25 cellular contexts compared by ENCODE assay signal in genomic region chr19:8617984-8618383, GRCh38. TPM values are rescaled to one million over a fixed set of nuclear protein-coding genes. Genes with fewer than 3 reads are reported as not detected.
DNase-seq lines count a peak whose midpoint lies in the region; ATAC-seq, FAIRE-seq and TF ChIP-seq lines count a peak whose summit lies in the region.
"Had no signal": no experiment of that assay in that cellular context is flagged by ENCODE, and none has a peak within 500 bp of the region (broad histone marks: within the 10 kb centered on the region; RNA-seq: fewer than 3 reads in every experiment).

No MANE protein-coding gene starts in this region.

- no peak overlapping the region for H3K4me3 ChIP-seq in HepG2 (replicated peaks in 1 of 3; ENCODE audit: insufficient read depth in 1 of 3, low read depth in 2 of 3, low read length in 3 of 3)
- no peak overlapping the region for H3K4me3 ChIP-seq in right lobe of liver
- H3K4me3 ChIP-seq in K562 = no peak overlapping the region
- H3K4me3 ChIP-seq: BLaER1 treated with 17β-estradiol and CSF1 and Interleukin-3, amounts not matched to agents 10 nM and 100 nM had no signal

- H3K9me1 ChIP-seq in K562 (ENCODE audit: control insufficient read depth, insufficient read depth, low read length) = no peaks in the 10 kb centered on the region

- POLR2A ChIA-PET in HepG2 (lab: Yijun Ruan, JAX) = interaction anchor here (1.2 kb wide), 2 partner anchors 13 to 24 kb away, joined by 3 to 5 read pairs; partner anchors contain the start of gene NFILZ
- POLR2A ChIA-PET in K562 (lab: Yijun Ruan, JAX) = interaction anchor here (0.6 kb wide), 1 partner anchor 570 kb away, joined by 3 read pairs; no protein-coding TSS in a partner anchor

- H3K4me2 ChIP-seq in HepG2 (ENCODE audit: low read depth, low read length) (no peak overlapping the region), K562 (ENCODE audit: insufficient read depth, low read length) (no peak overlapping the region)
- H3K4me2 ChIP-seq: BLaER1 treated with 17β-estradiol and CSF1 and Interleukin-3, amounts not matched to agents 10 nM and 100 nM had no signal

- H3K79me2 ChIP-seq in HepG2 (ENCODE audit: insufficient read depth, low read length) (no peaks in the 10 kb centered on the region), K562 (ENCODE audit: control insufficient read depth, insufficient read depth, low read length) (no peaks in the 10 kb centered on the region)

- H3K4me1 ChIP-seq in HepG2 (ENCODE audit: insufficient read depth, low read length) (peaks cover 22% of the 10 kb centered on the region), right lobe of liver (peaks cover 0 to 10% (median 0%) of the 10 kb centered on the region in 4 donors), K562 (replicated peaks in 1 of 2; ENCODE audit: control insufficient read depth in 2 of 2, insufficient read depth in 2 of 2, low read length in 2 of 2) (no peaks in the 10 kb centered on the region; a peak in 1 of 5 replicates)
- H3K4me1 ChIP-seq: BE2C had no signal

- in situ Hi-C loops in HepG2 (cut with HindIII; ENCODE audit: extremely low pct_ligation_motif_present, low pct_unique_long_range_greater_than_20kb) = no loop called here
- in situ Hi-C loops in K562 (cut with MboI) = loop anchor here (10.0 kb wide), 1 partner anchor 77 kb away; the partner anchor contains the start of gene ACTL9

- no peaks in the 10 kb centered on the region for H3K36me3 ChIP-seq in HepG2 (replicated peaks in 1 of 2; ENCODE audit: control insufficient read depth in 1 of 2, insufficient read depth in 2 of 2, low read length in 2 of 2)
- no peaks in the 10 kb centered on the region for H3K36me3 ChIP-seq in right lobe of liver
- no peaks in the 10 kb centered on the region for H3K36me3 ChIP-seq in K562 (ENCODE audit: control insufficient read depth, insufficient read depth, low read length)
- H3K36me3 ChIP-seq: BE2C; BLaER1 treated with 17β-estradiol and CSF1 and Interleukin-3, amounts not matched to agents 10 nM and 100 nM had no signal

- no peak for TF ChIP-seq POLR2A in HepG2 (IDR thresholded peaks at IDR 0.05; ENCODE audit: insufficient read depth in 1 of 2, low read depth in 2 of 2, low read length in 2 of 2)
- no peak for TF ChIP-seq POLR2A in right lobe of liver (IDR thresholded peaks at IDR 0.05)
- no peak for TF ChIP-seq POLR2A in K562 (conservative IDR thresholded peaks at IDR 0.05)

- DNase-seq in HepG2 (ENCODE audit: low spot score) = no peak
- no peak for DNase-seq in right lobe of liver
- DNase-seq in K562 (ENCODE audit: extremely low read depth in 1 of 4, low spot score in 3 of 4) = no peak
- no peak for DNase-seq in Right ventricle myocardium inferior (ENCODE audit: missing footprints)
- DNase-seq: ACHN; AML-193; BE2C; Calu3; CD4-positive, alpha-beta T cell; COR-L47; DMS53; DMS79 treated with DMSO at 0.1 percent for 48 hours; GF-D8; H9; HFFc6 had no signal

- ATAC-seq in HepG2 (no peak), right lobe of liver (no peak), K562 (no peak), GM18502 (IDR thresholded peaks at IDR 0.05; ENCODE audit: poor library complexity, unreplicated experiment) (no peak), Right ventricle myocardium inferior (no peak), HG02970 (IDR thresholded peaks at IDR 0.05; ENCODE audit: low FRiP score, unreplicated experiment) (no peak)

- CTCF ChIA-PET in HepG2 (lab: Yijun Ruan, JAX; ENCODE audit: low intra/inter-chr PET ratio, low total read pairs) (no interaction called here), K562 (lab: Yijun Ruan, JAX; ENCODE audit: low intra/inter-chr PET ratio) (no interaction called here)

- WGBS in HepG2 (ENCODE audit: low lambda C conversion rate) = 49% methylated on average over 4 of the region's 4 CpGs
- WGBS in right lobe of liver (ENCODE audit: insufficient coverage, low coverage, low lambda C conversion rate, missing lambda C conversion rate) = 72% methylated on average over 3 of the region's 4 CpGs
- WGBS in K562 (ENCODE audit: insufficient coverage, low coverage, missing lambda C conversion rate) = 0% methylated on average over 4 of the region's 4 CpGs

- H4K20me1 ChIP-seq in HepG2 (ENCODE audit: insufficient read depth, low read length) (no peaks in the 10 kb centered on the region), K562 (replicated peaks; ENCODE audit: control insufficient read depth, insufficient read depth, low read length) (no peaks in the 10 kb centered on the region)
- H4K20me1 ChIP-seq: BLaER1 treated with 17β-estradiol and CSF1 and Interleukin-3, amounts not matched to agents 10 nM and 100 nM had no signal

- FAIRE-seq in HepG2 (lab: Jason Lieb, UNC) (no peak), K562 (lab: Jason Lieb, UNC) (no peak)
- FAIRE-seq: A204.1, GM12891 had no signal

- H3K9ac ChIP-seq in HepG2 (ENCODE audit: insufficient read depth, low read depth, low read length) (no peak overlapping the region), K562 (ENCODE audit: insufficient read depth in 1 of 2, low read depth in 2 of 2, low read length in 2 of 2) (no peak overlapping the region)
- H3K9ac ChIP-seq: BLaER1 treated with 17β-estradiol and CSF1 and Interleukin-3, amounts not matched to agents 10 nM and 100 nM had no signal

- intact Hi-C loops in HepG2 (cut with micrococcal nuclease; ENCODE audit: unreplicated experiment) (no loop called here), right lobe of liver (cut with DNase I) (no loop called here), K562 (cut with micrococcal nuclease) (loop anchor here (10.0 kb wide), 1 partner anchor 77 kb away; the partner anchor contains the start of gene ACTL9), Right ventricle myocardium inferior (cut with DNase I) (no loop called here)

- no peak overlapping the region for H3K27ac ChIP-seq in HepG2 (ENCODE audit: extremely low read length, insufficient read depth, low read length)
- H3K27ac ChIP-seq in right lobe of liver = no peak overlapping the region
- no peak overlapping the region for H3K27ac ChIP-seq in K562 (ENCODE audit: extremely low read depth, low read depth, low read length)
- H3K27ac ChIP-seq: 22Rv1; BLaER1 treated with 17β-estradiol and CSF1 and Interleukin-3, amounts not matched to agents 10 nM and 100 nM had no signal

- H2AFZ ChIP-seq in HepG2 (ENCODE audit: low read length) = no peak overlapping the region
- H2AFZ ChIP-seq in K562 (ENCODE audit: low read depth, low read length) = no peak overlapping the region

- H3K9me3 ChIP-seq in HepG2 (ENCODE audit: low read length) (no peaks in the 10 kb centered on the region), right lobe of liver (no peaks in the 10 kb centered on the region), K562 (replicated peaks; ENCODE audit: control insufficient read depth, insufficient read depth, low read depth, low read length) (no peaks in the 10 kb centered on the region)
- H3K9me3 ChIP-seq: BE2C; BLaER1 treated with 17β-estradiol and CSF1 and Interleukin-3, amounts not matched to agents 10 nM and 100 nM had no signal

- no peak for TF ChIP-seq EP300 in HepG2 (IDR thresholded peaks at IDR 0.05; ENCODE audit: low read depth in 2 of 2, low read length in 2 of 2)
- TF ChIP-seq EP300 in HepG2 (CRISPR knock-in tag; IDR thresholded peaks at IDR 0.05; ENCODE audit: borderline replicate concordance) = no peak
- TF ChIP-seq EP300 in K562 (IDR thresholded peaks at IDR 0.05; ENCODE audit: low read length) = no peak

- H3K27me3 ChIP-seq in HepG2 (ENCODE audit: control insufficient read depth in 1 of 2, insufficient read depth in 2 of 2, low read length in 2 of 2) = no peaks in the 10 kb centered on the region
- H3K27me3 ChIP-seq in right lobe of liver = no peaks in the 10 kb centered on the region
- peaks cover 11 to 24% of the 10 kb centered on the region in 2 experiments; a peak in 3 of 5 replicates for H3K27me3 ChIP-seq in K562 (ENCODE audit: control insufficient read depth in 2 of 2, insufficient read depth in 2 of 2, low read length in 2 of 2)
- H3K27me3 ChIP-seq: BLaER1 treated with 17β-estradiol and CSF1 and Interleukin-3, amounts not matched to agents 10 nM and 100 nM had no signal

- BruUV-seq in HepG2 (replicated peaks; lab: Mats Ljungman, UMichigan) (no TSS peak), K562 (replicated peaks; lab: Mats Ljungman, UMichigan) (no TSS peak)

- TF ChIP-seq CTCF in HepG2 (CRISPR knock-in tag; IDR thresholded peaks at IDR 0.05) (no peak), right lobe of liver (IDR thresholded peaks at IDR 0.05) (no peak), K562 (IDR thresholded peaks at IDR 0.05 in 2 of 3, conservative IDR thresholded peaks at IDR 0.05 in 1 of 3; ENCODE audit: insufficient read depth in 2 of 3, low read depth in 1 of 3, low read length in 3 of 3) (no peak)

- no peak for TF ChIP-seq RAD21 in HepG2 (CRISPR knock-in tag; IDR thresholded peaks at IDR 0.05)
- no peak for TF ChIP-seq RAD21 in K562 (CRISPR knock-in tag; conservative IDR thresholded peaks at IDR 0.05 in 1 of 2, IDR thresholded peaks at IDR 0.05 in 1 of 2)

RNA-seq across cellular contexts. Expression of gene ADAMTS10, which starts 7.5 kb away (rescaled TPM):
- total RNA-seq in HepG2 (2016; rRNA removed; fragmentation: Illumina TruSeq; extraction: Trizol) (0.49 TPM in 1 of 2 replicates, not detected in the other), right lobe of liver (10 to 100 TPM in 3 of 6 experiments, 1 to 10 TPM in 3; 5.0 to 12.2 (median 9.3) TPM), K562 (2014; rRNA removed) (0.33 and 0.41 TPM in 2 replicates), K562 (2014; rRNA removed; fragmentation: Illumina TruSeq; extraction: Trizol) (not detected in 2 replicates), K562 (2015; rRNA removed; fragmentation: Illumina TruSeq; extraction: Trizol) (0.30 and 0.33 TPM in 2 replicates), K562 (2021) (0.29 and 1.2 TPM in 2 replicates), Right ventricle myocardium inferior (10.0 TPM)
- not detected in 2 replicates for total RNA-seq in HepG2 (2016; cell fraction: cytosol; rRNA removed; fragmentation: Illumina TruSeq; extraction: Trizol; ENCODE audit: low read depth)
- total RNA-seq in HepG2 (2016; cell fraction: insoluble cytoplasmic fraction; rRNA removed; fragmentation: Illumina TruSeq; extraction: Trizol) = 0.24 TPM in 1 of 2 replicates, not detected in the other
- total RNA-seq in HepG2 (2016; cell fraction: membrane; rRNA removed; fragmentation: Illumina TruSeq; extraction: Trizol) = not detected in 2 replicates
- total RNA-seq in HepG2 (2016; cell fraction: nucleus; rRNA removed; fragmentation: Illumina TruSeq; extraction: Trizol) = 1.2 TPM in 1 of 2 replicates, not detected in the other
- polyA plus RNA-seq in HepG2 (2011; rRNA removed) (1.7 and 3.0 TPM in 2 replicates), K562 (2011; rRNA removed) (0.28 and 0.57 TPM in 2 replicates), K562 (2014; fragmentation: Illumina TruSeq; extraction: Trizol) (0.30 TPM in 1 of 2 replicates, not detected in the other), K562 (2014; fragmentation: Nextera tagmentation; extraction: Ambion mirVana) (not detected), K562 (2014; rRNA removed) (0.84 and 1.8 TPM in 2 replicates)
- polyA plus RNA-seq in HepG2 (2011; cell fraction: cytosol; rRNA removed) = 0.46 and 0.68 TPM in 2 replicates
- polyA plus RNA-seq in HepG2 (2011; cell fraction: nucleus; rRNA removed) = 33.0 and 37.3 TPM in 2 replicates
- 2.1 and 3.0 TPM in 2 replicates for polyA plus RNA-seq in HepG2 (2012)
- polyA plus RNA-seq in HepG2 (2016; cell fraction: cytosol; fragmentation: Illumina TruSeq; extraction: Trizol; ENCODE audit: low read depth) = not detected in 2 replicates
- polyA plus RNA-seq in HepG2 (2016; cell fraction: insoluble cytoplasmic fraction; fragmentation: Illumina TruSeq; extraction: Trizol; ENCODE audit: low read depth) = not detected in 2 replicates
- polyA plus RNA-seq in HepG2 (2016; cell fraction: membrane; fragmentation: Illumina TruSeq; extraction: Trizol; ENCODE audit: low read depth) = not detected in 2 replicates
- polyA plus RNA-seq in HepG2 (2016; cell fraction: nucleus; fragmentation: Illumina TruSeq; extraction: Trizol; ENCODE audit: insufficient read depth, low read depth) = 0.67 and 1.2 TPM in 2 replicates
- 1.9 and 2.8 TPM in 2 replicates for polyA minus RNA-seq in HepG2 (2011; rRNA and poly(A)+ RNA removed; ENCODE audit: low replicate concordance)
- polyA minus RNA-seq in HepG2 (2011; cell fraction: cytosol; rRNA and poly(A)+ RNA removed) = 0.79 TPM in 1 of 2 replicates, not detected in the other
- 7.1 and 8.1 TPM in 2 replicates for polyA minus RNA-seq in HepG2 (2011; cell fraction: nucleus; rRNA and poly(A)+ RNA removed)
- 2.3 and 5.9 TPM in 2 replicates for total RNA-seq in K562 (2011; cell fraction: chromatin; rRNA removed; ENCODE audit: low replicate concordance)
- total RNA-seq in K562 (2011; cell fraction: nucleolus; rRNA removed) = 2.6 and 5.5 TPM in 2 replicates
- total RNA-seq in K562 (2011; cell fraction: nucleoplasm; rRNA removed) = 2.8 and 3.6 TPM in 2 replicates
- 0.72 and 1.2 TPM in 2 replicates for polyA plus RNA-seq in K562 (2011; cell fraction: cytosol; rRNA removed)
- 3.7 and 14.1 TPM in 2 replicates for polyA plus RNA-seq in K562 (2011; cell fraction: nucleus; rRNA removed)
- 0.76 and 1.1 TPM in 2 replicates for polyA plus RNA-seq in K562 (2012)
- polyA minus RNA-seq in K562 (2011; rRNA and poly(A)+ RNA removed) = 0.30 and 0.53 TPM in 2 replicates
- 1.4 TPM in 1 of 2 replicates, not detected in the other for polyA minus RNA-seq in K562 (2011; cell fraction: cytosol; rRNA and poly(A)+ RNA removed)
- polyA minus RNA-seq in K562 (2011; cell fraction: nucleus; rRNA and poly(A)+ RNA removed) = 1.8 and 6.3 TPM in 2 replicates
- total RNA-seq: Calu3 had no signal
- polyA plus RNA-seq: CD14-positive monocyte had no signal

RNA-seq across cellular contexts. Expression of gene NFILZ, which starts 12.4 kb away (rescaled TPM):
- total RNA-seq in HepG2 (2016; rRNA removed; fragmentation: Illumina TruSeq; extraction: Trizol) (not detected in 2 replicates), right lobe of liver (not detected), K562 (2014; rRNA removed) (not detected in 2 replicates), K562 (2014; rRNA removed; fragmentation: Illumina TruSeq; extraction: Trizol) (not detected in 2 replicates), K562 (2015; rRNA removed; fragmentation: Illumina TruSeq; extraction: Trizol) (not detected in 2 replicates), K562 (2021) (not detected in 2 replicates), Right ventricle myocardium inferior (not detected)
- not detected in 2 replicates for total RNA-seq in HepG2 (2016; cell fraction: cytosol; rRNA removed; fragmentation: Illumina TruSeq; extraction: Trizol; ENCODE audit: low read depth)
- total RNA-seq in HepG2 (2016; cell fraction: insoluble cytoplasmic fraction; rRNA removed; fragmentation: Illumina TruSeq; extraction: Trizol) = not detected in 2 replicates
- not detected in 2 replicates for total RNA-seq in HepG2 (2016; cell fraction: membrane; rRNA removed; fragmentation: Illumina TruSeq; extraction: Trizol)
- total RNA-seq in HepG2 (2016; cell fraction: nucleus; rRNA removed; fragmentation: Illumina TruSeq; extraction: Trizol) = not detected in 2 replicates
- polyA plus RNA-seq in HepG2 (2011; rRNA removed) (not detected in 2 replicates), K562 (2011; rRNA removed) (not detected in 2 replicates), K562 (2014; fragmentation: Illumina TruSeq; extraction: Trizol) (not detected in 2 replicates), K562 (2014; fragmentation: Nextera tagmentation; extraction: Ambion mirVana) (not detected), K562 (2014; rRNA removed) (not detected in 2 replicates)
- not detected in 2 replicates for polyA plus RNA-seq in HepG2 (2011; cell fraction: cytosol; rRNA removed)
- not detected in 2 replicates for polyA plus RNA-seq in HepG2 (2011; cell fraction: nucleus; rRNA removed)
- polyA plus RNA-seq in HepG2 (2012) = not detected in 2 replicates
- polyA plus RNA-seq in HepG2 (2016; cell fraction: cytosol; fragmentation: Illumina TruSeq; extraction: Trizol; ENCODE audit: low read depth) = not detected in 2 replicates
- not detected in 2 replicates for polyA plus RNA-seq in HepG2 (2016; cell fraction: insoluble cytoplasmic fraction; fragmentation: Illumina TruSeq; extraction: Trizol; ENCODE audit: low read depth)
- polyA plus RNA-seq in HepG2 (2016; cell fraction: membrane; fragmentation: Illumina TruSeq; extraction: Trizol; ENCODE audit: low read depth) = not detected in 2 replicates
- not detected in 2 replicates for polyA plus RNA-seq in HepG2 (2016; cell fraction: nucleus; fragmentation: Illumina TruSeq; extraction: Trizol; ENCODE audit: insufficient read depth, low read depth)
- polyA minus RNA-seq in HepG2 (2011; rRNA and poly(A)+ RNA removed; ENCODE audit: low replicate concordance) = not detected in 2 replicates
- polyA minus RNA-seq in HepG2 (2011; cell fraction: cytosol; rRNA and poly(A)+ RNA removed) = not detected in 2 replicates
- not detected in 2 replicates for polyA minus RNA-seq in HepG2 (2011; cell fraction: nucleus; rRNA and poly(A)+ RNA removed)
- not detected in 2 replicates for total RNA-seq in K562 (2011; cell fraction: chromatin; rRNA removed; ENCODE audit: low replicate concordance)
- not detected in 2 replicates for total RNA-seq in K562 (2011; cell fraction: nucleolus; rRNA removed)
- not detected in 2 replicates for total RNA-seq in K562 (2011; cell fraction: nucleoplasm; rRNA removed)
- not detected in 2 replicates for polyA plus RNA-seq in K562 (2011; cell fraction: cytosol; rRNA removed)
- polyA plus RNA-seq in K562 (2011; cell fraction: nucleus; rRNA removed) = not detected in 2 replicates
- not detected in 2 replicates for polyA plus RNA-seq in K562 (2012)
- polyA minus RNA-seq in K562 (2011; rRNA and poly(A)+ RNA removed) = not detected in 2 replicates
- not detected in 2 replicates for polyA minus RNA-seq in K562 (2011; cell fraction: cytosol; rRNA and poly(A)+ RNA removed)
- not detected in 2 replicates for polyA minus RNA-seq in K562 (2011; cell fraction: nucleus; rRNA and poly(A)+ RNA removed)
- total RNA-seq: Calu3; CD4-positive, alpha-beta T cell; Daoy; G401; H4; H9; HFFc6 had no signal
- polyA plus RNA-seq: CD14-positive monocyte had no signal

RNA-seq across cellular contexts. Expression of gene MYO1F, which starts 40.7 kb away (rescaled TPM):
- total RNA-seq in HepG2 (2016; rRNA removed; fragmentation: Illumina TruSeq; extraction: Trizol) = 0.09 and 0.13 TPM in 2 replicates
- total RNA-seq in HepG2 (2016; cell fraction: cytosol; rRNA removed; fragmentation: Illumina TruSeq; extraction: Trizol; ENCODE audit: low read depth) = 0.20 and 0.26 TPM in 2 replicates
- total RNA-seq in HepG2 (2016; cell fraction: insoluble cytoplasmic fraction; rRNA removed; fragmentation: Illumina TruSeq; extraction: Trizol) = 0.11 and 0.16 TPM in 2 replicates
- 0.21 and 0.80 TPM in 2 replicates for total RNA-seq in HepG2 (2016; cell fraction: membrane; rRNA removed; fragmentation: Illumina TruSeq; extraction: Trizol)
- not detected in 2 replicates for total RNA-seq in HepG2 (2016; cell fraction: nucleus; rRNA removed; fragmentation: Illumina TruSeq; extraction: Trizol)
- 0.13 and 0.34 TPM in 2 replicates for polyA plus RNA-seq in HepG2 (2011; rRNA removed)
- 0.13 and 0.30 TPM in 2 replicates for polyA plus RNA-seq in HepG2 (2011; cell fraction: cytosol; rRNA removed)
- 0.40 and 0.64 TPM in 2 replicates for polyA plus RNA-seq in HepG2 (2011; cell fraction: nucleus; rRNA removed)
- polyA plus RNA-seq in HepG2 (2012) = 0.42 and 1.5 TPM in 2 replicates
- 0.25 and 0.37 TPM in 2 replicates for polyA plus RNA-seq in HepG2 (2016; cell fraction: cytosol; fragmentation: Illumina TruSeq; extraction: Trizol; ENCODE audit: low read depth)
- polyA plus RNA-seq in HepG2 (2016; cell fraction: insoluble cytoplasmic fraction; fragmentation: Illumina TruSeq; extraction: Trizol; ENCODE audit: low read depth) = 0.16 TPM in 1 of 2 replicates, not detected in the other
- 0.32 and 0.36 TPM in 2 replicates for polyA plus RNA-seq in HepG2 (2016; cell fraction: membrane; fragmentation: Illumina TruSeq; extraction: Trizol; ENCODE audit: low read depth)
- 0.17 and 0.21 TPM in 2 replicates for polyA plus RNA-seq in HepG2 (2016; cell fraction: nucleus; fragmentation: Illumina TruSeq; extraction: Trizol; ENCODE audit: insufficient read depth, low read depth)
- polyA minus RNA-seq in HepG2 (2011; rRNA and poly(A)+ RNA removed; ENCODE audit: low replicate concordance) = 0.42 and 0.63 TPM in 2 replicates
- not detected in 2 replicates for polyA minus RNA-seq in HepG2 (2011; cell fraction: cytosol; rRNA and poly(A)+ RNA removed)
- not detected in 2 replicates for polyA minus RNA-seq in HepG2 (2011; cell fraction: nucleus; rRNA and poly(A)+ RNA removed)
- 10 to 100 TPM in 4 of 6 experiments, 1 to 10 TPM in 2; 7.9 to 21.5 (median 10.2) TPM for total RNA-seq in right lobe of liver
- total RNA-seq in K562 (2011; cell fraction: chromatin; rRNA removed; ENCODE audit: low replicate concordance) = 5.4 and 19.9 TPM in 2 replicates
- total RNA-seq in K562 (2011; cell fraction: nucleolus; rRNA removed) = 7.4 and 10.8 TPM in 2 replicates
- total RNA-seq in K562 (2011; cell fraction: nucleoplasm; rRNA removed) = 7.2 and 14.7 TPM in 2 replicates
- 2.0 and 5.7 TPM in 2 replicates for total RNA-seq in K562 (2014; rRNA removed)
- 2.6 and 2.8 TPM in 2 replicates for total RNA-seq in K562 (2014; rRNA removed; fragmentation: Illumina TruSeq; extraction: Trizol)
- 8.1 and 9.4 TPM in 2 replicates for total RNA-seq in K562 (2015; rRNA removed; fragmentation: Illumina TruSeq; extraction: Trizol)
- 4.5 and 6.0 TPM in 2 replicates for total RNA-seq in K562 (2021)
- polyA plus RNA-seq in K562 (2011; rRNA removed) = 3.5 and 8.1 TPM in 2 replicates
- 4.3 and 17.3 TPM in 2 replicates for polyA plus RNA-seq in K562 (2011; cell fraction: cytosol; rRNA removed)
- polyA plus RNA-seq in K562 (2011; cell fraction: nucleus; rRNA removed) = 5.6 and 11.4 TPM in 2 replicates
- polyA plus RNA-seq in K562 (2012) = 10.8 and 26.9 TPM in 2 replicates
- 5.3 and 5.6 TPM in 2 replicates for polyA plus RNA-seq in K562 (2014; fragmentation: Illumina TruSeq; extraction: Trizol)
- polyA plus RNA-seq in K562 (2014; fragmentation: Nextera tagmentation; extraction: Ambion mirVana) = under 1 TPM; 0.78 to 0.82 TPM
- polyA plus RNA-seq in K562 (2014; rRNA removed) = 3.0 and 4.3 TPM in 2 replicates
- 3.7 and 10.6 TPM in 2 replicates for polyA minus RNA-seq in K562 (2011; rRNA and poly(A)+ RNA removed)
- polyA minus RNA-seq in K562 (2011; cell fraction: cytosol; rRNA and poly(A)+ RNA removed) = 5.9 and 10.6 TPM in 2 replicates
- polyA minus RNA-seq in K562 (2011; cell fraction: nucleus; rRNA and poly(A)+ RNA removed) = 6.1 and 9.4 TPM in 2 replicates
- 9.3 TPM for total RNA-seq in Right ventricle myocardium inferior
- total RNA-seq: Calu3, Daoy, G401 had no signal

Comparison
In these comparisons a context has a peak if more than half of its experiments do, and no peak if none do; other contexts are left out.
1. Of the 241 proteins assayed by ChIP-seq in both HepG2 and K562: peak only in HepG2: none; only in K562: ADNP and KDM1A; in both: none; in neither: 239.